Comparison of ENCODE assay signal across 11 cellular contexts in the genomic region with DNA sequence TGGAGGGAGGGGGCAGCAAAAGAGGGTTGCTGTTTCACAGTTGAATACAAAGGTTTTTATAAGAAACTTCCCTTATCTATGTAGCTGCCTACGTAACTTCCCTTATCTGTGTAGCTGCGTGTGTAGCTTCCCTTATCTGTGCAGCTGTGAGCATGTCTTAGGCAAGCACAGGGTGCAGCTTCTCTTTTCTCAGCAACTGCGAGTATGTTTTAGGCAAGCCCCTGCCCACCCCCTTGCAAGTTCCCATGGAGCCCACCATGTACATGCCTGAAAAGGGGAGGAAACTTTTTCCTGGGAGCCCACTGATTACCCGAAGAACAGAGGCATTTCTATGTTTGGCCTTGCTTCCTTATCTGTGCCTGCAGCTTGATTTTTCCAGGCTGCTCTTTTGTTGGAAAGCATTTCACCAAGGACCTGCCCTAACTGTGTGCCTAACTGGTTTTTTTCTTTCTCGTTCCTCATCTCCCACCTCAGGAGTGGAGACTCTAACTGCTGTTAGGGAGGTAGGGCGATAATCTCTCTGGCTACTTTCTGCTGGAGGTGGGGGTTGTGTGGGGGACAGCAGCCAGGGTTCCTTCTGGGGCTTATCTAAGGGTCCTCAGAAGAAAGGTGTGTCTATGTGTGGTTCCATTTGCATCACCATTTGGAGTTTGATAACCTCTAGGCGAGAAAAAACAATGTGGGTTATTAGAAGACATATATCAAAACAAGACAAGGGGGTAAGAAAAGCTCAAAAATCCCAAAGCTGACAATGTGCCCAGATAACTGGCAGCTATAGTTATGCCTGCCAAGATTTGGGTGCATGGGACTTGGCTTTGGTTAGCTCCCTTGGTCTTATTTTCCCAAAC. TPM values are rescaled to one million over a fixed set of nuclear protein-coding genes. Genes with fewer than 3 reads are reported as not detected.
DNase-seq lines count a peak whose midpoint lies in the region; ATAC-seq, FAIRE-seq and TF ChIP-seq lines count a peak whose summit lies in the region.
"Had no signal": no experiment of that assay in that cellular context is flagged by ENCODE, and none has a peak within 500 bp of the region (broad histone marks: within the 10 kb centered on the region; RNA-seq: fewer than 3 reads in every experiment).

No MANE protein-coding gene starts in this region.

- no peak overlapping the region for H3K4me3 Mint-ChIP-seq in activated CD8-positive, alpha-beta T cell treated with anti-CD3 and anti-CD28 coated beads for 36 hours

- no peak overlapping the region for H2BK120ac ChIP-seq in neuronal stem cell (ENCODE audit: low read depth, low read length)

- H3K4me1 ChIP-seq in pancreas (no peaks in the 10 kb centered on the region), neuronal stem cell (ENCODE audit: control insufficient read depth in 2 of 2, insufficient read depth in 1 of 2, low read depth in 1 of 2, low read length in 2 of 2) (no peaks in the 10 kb centered on the region)

- H3K23ac ChIP-seq in neuronal stem cell (ENCODE audit: low read depth, low read length, poor library complexity): no peak overlapping the region

- no peak overlapping the region for H3K27ac Mint-ChIP-seq in activated CD8-positive, alpha-beta T cell treated with anti-CD3 and anti-CD28 coated beads for 36 hours

- no peak overlapping the region for H3K4me3 ChIP-seq in choroid plexus epithelial cell (ENCODE audit: low read depth, low read length)
- H3K4me3 ChIP-seq in pancreas: no peak overlapping the region
- H3K4me3 ChIP-seq in neuronal stem cell (ENCODE audit: low read length in 2 of 2): no peak overlapping the region

- no peaks in the 10 kb centered on the region for H3K79me1 ChIP-seq in neuronal stem cell (ENCODE audit: low read depth, low read length)

- no peak overlapping the region for H2AK5ac ChIP-seq in neuronal stem cell (ENCODE audit: low read depth, low read length)

- H2BK5ac ChIP-seq in neuronal stem cell (ENCODE audit: low read length): no peak overlapping the region

- H3K9me3 Mint-ChIP-seq in activated CD8-positive, alpha-beta T cell treated with anti-CD3 and anti-CD28 coated beads for 36 hours: peaks cover 8% of the 10 kb centered on the region

- H3K4me2 ChIP-seq in neuronal stem cell (ENCODE audit: insufficient read depth, low read length, poor library complexity, severe bottlenecking): no peak overlapping the region

- H3K9ac ChIP-seq in neuronal stem cell (ENCODE audit: low read depth, low read length, poor library complexity): no peak overlapping the region

- H2BK12ac ChIP-seq in neuronal stem cell (ENCODE audit: low read length): no peak overlapping the region

- H3K9me3 ChIP-seq in pancreas (no peaks in the 10 kb centered on the region), neuronal stem cell (replicated peaks in 1 of 2; ENCODE audit: control insufficient read depth in 2 of 2, insufficient read depth in 1 of 2, low read depth in 1 of 2, low read length in 2 of 2) (peaks cover 5 to 49% of the 10 kb centered on the region in 2 donors)

- peak; percentile 95 for DNase-seq in KBM-7
- DNase-seq in choroid plexus epithelial cell (ENCODE audit: low read depth): peak; percentile 45
- DNase-seq in pancreas: no peak
- no peak for DNase-seq in NCI-H2227 (lab: John Stamatoyannopoulos, UW; ENCODE audit: unreplicated experiment)
- DNase-seq in neuronal stem cell (ENCODE audit: low spot score): no peak
- DNase-seq in DMS153 (lab: John Stamatoyannopoulos, UW): no peak
- DNase-seq in activated CD8-positive, alpha-beta T cell treated with anti-CD3 and anti-CD28 coated beads for 36 hours: no peak
- DNase-seq: foreskin melanocyte, NCI-H187 treated with DMSO at 0.1 percent for 48 hours had no signal

- intact Hi-C loops in pancreas (cut with DNase I): no loop called here
- intact Hi-C loops in activated CD8-positive, alpha-beta T cell treated with anti-CD3 and anti-CD28 coated beads for 36 hours (cut with micrococcal nuclease): no loop called here

- FAIRE-seq in pancreas (lab: Jason Lieb, UNC): no peak
- FAIRE-seq: TTC549 had no signal

- H3K14ac ChIP-seq in neuronal stem cell (ENCODE audit: low read length): no peak overlapping the region

- no peak overlapping the region for H4K8ac ChIP-seq in neuronal stem cell (ENCODE audit: low read depth, low read length)

- WGBS in pancreas, 2 donors: 48 to 57% methylated on average over 7 of the region's 7 CpGs
- no CpG with 5 or more reads among the region's 7 CpGs for WGBS in neuronal stem cell (ENCODE audit: extremely low coverage in 2 of 2, insufficient read length in 2 of 2, insufficient replicate concordance in 1 of 2), 2 donors

- POLR2A ChIA-PET in activated CD8-positive, alpha-beta T cell treated with anti-CD3 and anti-CD28 coated beads for 36 hours (lab: Charles Lee): interaction anchor here (0.6 to 0.7 kb wide), 2 partner anchors 25 to 624 kb away, joined by 3 read pairs; no protein-coding TSS in a partner anchor

- no peaks in the 10 kb centered on the region for H3K4me1 Mint-ChIP-seq in activated CD8-positive, alpha-beta T cell treated with anti-CD3 and anti-CD28 coated beads for 36 hours (ENCODE audit: low read depth)

- H4K91ac ChIP-seq in neuronal stem cell (ENCODE audit: low read depth, low read length, poor library complexity): no peak overlapping the region

- no peaks in the 10 kb centered on the region for H3K27me3 Mint-ChIP-seq in activated CD8-positive, alpha-beta T cell treated with anti-CD3 and anti-CD28 coated beads for 36 hours

- CTCF ChIA-PET in activated CD8-positive, alpha-beta T cell treated with anti-CD3 and anti-CD28 coated beads for 36 hours (lab: Charles Lee): interaction anchor here (0.9 to 1.1 kb wide), 3 partner anchors 10 to 69 kb away, joined by 3 to 5 read pairs (median 4); no protein-coding TSS in a partner anchor

- H3K36me3 ChIP-seq in pancreas: no peaks in the 10 kb centered on the region
- H3K36me3 ChIP-seq in neuronal stem cell (replicated peaks in 1 of 2; ENCODE audit: control insufficient read depth in 2 of 2, insufficient read depth in 2 of 2, low read length in 2 of 2): peaks cover 13 to 57% of the 10 kb centered on the region in 2 donors

- H3K27me3 ChIP-seq in pancreas: no peaks in the 10 kb centered on the region
- H3K27me3 ChIP-seq in neuronal stem cell (ENCODE audit: control insufficient read depth in 3 of 3, insufficient read depth in 3 of 3, low read depth in 1 of 3, low read length in 3 of 3): no peaks in the 10 kb centered on the region

- H2AFZ ChIP-seq in neuronal stem cell (ENCODE audit: low read length): no peak overlapping the region

- no peak overlapping the region for H2BK15ac ChIP-seq in neuronal stem cell (ENCODE audit: low read length)

- in situ Hi-C loops in KBM-7 (cut with MboI; ENCODE audit: low pct_unique_long_range_greater_than_20kb, low sequenced_read_pairs): no loop called here

- ATAC-seq in GM18511 (IDR thresholded peaks at IDR 0.05; ENCODE audit: unreplicated experiment) (peak; percentile 63), pancreas (peak in 3 of 4 donors; percentile 51 to 84 (median 66))
- no peak for ATAC-seq in activated CD8-positive, alpha-beta T cell treated with anti-CD3 and anti-CD28 coated beads for 36 hours

- H3K36me3 Mint-ChIP-seq in activated CD8-positive, alpha-beta T cell treated with anti-CD3 and anti-CD28 coated beads for 36 hours (ENCODE audit: low read depth): peaks cover 60% of the 10 kb centered on the region

- H3K18ac ChIP-seq in neuronal stem cell (ENCODE audit: low read length): no peak overlapping the region

- H3K4ac ChIP-seq in neuronal stem cell (ENCODE audit: low read length): no peak overlapping the region

- H3K27ac ChIP-seq in pancreas (peak overlapping the region in 1 of 4 donors; percentile 5), neuronal stem cell (replicated peaks; ENCODE audit: low read length) (no peak overlapping the region)

- TF ChIP-seq CTCF in choroid plexus epithelial cell (conservative IDR thresholded peaks at IDR 0.05; ENCODE audit: low read depth, low read length): no peak
- TF ChIP-seq CTCF in pancreas (IDR thresholded peaks at IDR 0.05): no peak
- no peak for TF ChIP-seq CTCF in activated CD8-positive, alpha-beta T cell treated with anti-CD3 and anti-CD28 coated beads for 36 hours (IDR thresholded peaks at IDR 0.05)

RNA-seq across cellular contexts. Expression of a gene that starts 26.0 kb away (rescaled TPM):
- 10 to 100 TPM in 2 of 6 donors, 1 to 10 TPM in 4; 6.4 to 14.7 (median 8.9) TPM for total RNA-seq in pancreas
- polyA plus RNA-seq in pancreas: 1 to 10 TPM; 2.1 to 8.9 TPM
- 20.0 TPM for polyA plus RNA-seq in neuronal stem cell (2013, experiment 1 of 2)
- 19.6 TPM for polyA plus RNA-seq in neuronal stem cell (2013, experiment 2 of 2)
- 10 to 100 TPM; 27.9 to 28.7 TPM for total RNA-seq in activated CD8-positive, alpha-beta T cell treated with anti-CD3 and anti-CD28 coated beads for 36 hours

Comparison
In these comparisons a context has a peak if more than half of its experiments do, and no peak if none do; other contexts are left out.
1. DNase-seq: peak in KBM-7 (single experiment) and choroid plexus epithelial cell (single experiment); none in pancreas (0 of 6), NCI-H2227 (single experiment), neuronal stem cell (single experiment), DMS153 (single experiment) and activated CD8-positive, alpha-beta T cell treated with anti-CD3 and anti-CD28 coated beads for 36 hours (single experiment).